Comparison of ENCODE assay signal across 8 cellular contexts in genomic region chr22:22684605-22685561, GRCh38. TPM values are rescaled to one million over a fixed set of nuclear protein-coding genes. Genes with fewer than 3 reads are reported as not detected.
A peak's percentile ranks its signal among the peaks of the same experiment; 100 is the strongest.
DNase-seq lines count a peak whose midpoint lies in the region; ATAC-seq and TF ChIP-seq lines count a peak whose summit lies in the region.

No MANE protein-coding gene starts in this region.

- DNase-seq in AG20443 (ENCODE audit: low spot score) (peak; percentile 50), GM10266 (ENCODE audit: extremely low spot score) (peak; percentile 23), PC-9 (no peak), fibroblast of peridontal ligament (ENCODE audit: extremely low read depth) (peak; percentile 97), T-helper 1 cell (no peak)
- no peak for DNase-seq in stimulated activated effector memory CD8-positive, alpha-beta T cell treated with anti-CD3 and anti-CD28 coated beads, Interleukin-12 subunit alpha, Interleukin-12 subunit beta, amount 100 ng/mL, for 72 hours (ENCODE audit: low spot score in 2 of 2)
- DNase-seq in stimulated activated naive CD4-positive, alpha-beta T cell (lab: John Stamatoyannopoulos, UW): no peak
- no peak for DNase-seq in T-helper 2 cell treated with Interferon-gamma antibody and Interleukin-4, amounts not matched to agents 5 μg/mL and 100 μg/mL, for 36 hours (ENCODE audit: low spot score)

- H3K9me2 ChIP-seq in PC-9 (ENCODE audit: insufficient read depth): no peaks in the 10 kb centered on the region

- peaks cover 7% of the 10 kb centered on the region for H3K4me1 Mint-ChIP-seq in stimulated activated effector memory CD8-positive, alpha-beta T cell treated with anti-CD3 and anti-CD28 coated beads, Interleukin-12 subunit alpha, Interleukin-12 subunit beta, amount 100 ng/mL, for 72 hours
- H3K4me1 Mint-ChIP-seq in T-helper 2 cell treated with Interferon-gamma antibody and Interleukin-4, amounts not matched to agents 5 μg/mL and 100 μg/mL, for 36 hours (ENCODE audit: low read depth): no peaks in the 10 kb centered on the region

- H3K4me2 ChIP-seq in PC-9: no peak overlapping the region

- H3K79me2 ChIP-seq in PC-9 (ENCODE audit: low read depth): no peaks in the 10 kb centered on the region

- CTCF ChIA-PET in PC-9 (lab: Charles Lee): no interaction called here

- no TSS peak for BruUV-seq in PC-9 (replicated peaks; lab: Mats Ljungman, UMichigan)

- H3F3A ChIP-seq in PC-9 (ENCODE audit: insufficient read depth, low read depth): no peaks in the 10 kb centered on the region

- no peaks in the 10 kb centered on the region for H3K9me3 Mint-ChIP-seq in stimulated activated effector memory CD8-positive, alpha-beta T cell treated with anti-CD3 and anti-CD28 coated beads, Interleukin-12 subunit alpha, Interleukin-12 subunit beta, amount 100 ng/mL, for 72 hours
- no peaks in the 10 kb centered on the region for H3K9me3 Mint-ChIP-seq in T-helper 2 cell treated with Interferon-gamma antibody and Interleukin-4, amounts not matched to agents 5 μg/mL and 100 μg/mL, for 36 hours

- H3K27ac ChIP-seq in PC-9: no peak overlapping the region

- no peaks in the 10 kb centered on the region for H4K20me1 ChIP-seq in PC-9 (ENCODE audit: insufficient read depth)

- 0 out of 2 replicates have a peak, but pooled peaks cover 5% of the 10 kb centered on the region for H3K27me3 ChIP-seq in PC-9 (ENCODE audit: insufficient read depth, low read depth)

- H3K9me3 ChIP-seq in PC-9 (ENCODE audit: insufficient read depth, low read depth): no peaks in the 10 kb centered on the region

- H3K27me3 Mint-ChIP-seq in T-helper 2 cell treated with Interferon-gamma antibody and Interleukin-4, amounts not matched to agents 5 μg/mL and 100 μg/mL, for 36 hours (ENCODE audit: low read depth): peaks cover 1% of the 10 kb centered on the region

- no peaks in the 10 kb centered on the region for H3K36me3 ChIP-seq in PC-9 (ENCODE audit: low read depth)

- no peak overlapping the region for H3K4me3 ChIP-seq in PC-9

- no peak overlapping the region for H3K4me3 Mint-ChIP-seq in stimulated activated effector memory CD8-positive, alpha-beta T cell treated with anti-CD3 and anti-CD28 coated beads, Interleukin-12 subunit alpha, Interleukin-12 subunit beta, amount 100 ng/mL, for 72 hours
- H3K4me3 Mint-ChIP-seq in T-helper 2 cell treated with Interferon-gamma antibody and Interleukin-4, amounts not matched to agents 5 μg/mL and 100 μg/mL, for 36 hours: no peak overlapping the region

- no peaks in the 10 kb centered on the region for H3K4me1 ChIP-seq in PC-9 (replicated peaks; ENCODE audit: insufficient read depth)

- H2AFZ ChIP-seq in PC-9: no peak overlapping the region

- no peak overlapping the region for H3K27ac Mint-ChIP-seq in stimulated activated effector memory CD8-positive, alpha-beta T cell treated with anti-CD3 and anti-CD28 coated beads, Interleukin-12 subunit alpha, Interleukin-12 subunit beta, amount 100 ng/mL, for 72 hours
- no peak overlapping the region for H3K27ac Mint-ChIP-seq in T-helper 2 cell treated with Interferon-gamma antibody and Interleukin-4, amounts not matched to agents 5 μg/mL and 100 μg/mL, for 36 hours

- intact Hi-C loops in PC-9 (cut with micrococcal nuclease; ENCODE audit: unreplicated experiment): no loop called here

- POLR2A ChIA-PET in PC-9 (lab: Charles Lee; ENCODE audit: unreplicated experiment): no interaction called here

- H3K36me3 Mint-ChIP-seq in stimulated activated effector memory CD8-positive, alpha-beta T cell treated with anti-CD3 and anti-CD28 coated beads, Interleukin-12 subunit alpha, Interleukin-12 subunit beta, amount 100 ng/mL, for 72 hours: no peaks in the 10 kb centered on the region
- H3K36me3 Mint-ChIP-seq in T-helper 2 cell treated with Interferon-gamma antibody and Interleukin-4, amounts not matched to agents 5 μg/mL and 100 μg/mL, for 36 hours (ENCODE audit: low read depth): no peaks in the 10 kb centered on the region

- TF ChIP-seq CTCF in GM10266 (IDR thresholded peaks at IDR 0.05; ENCODE audit: control insufficient read depth, insufficient read depth, low read depth, missing control alignments): peak; percentile 66
- peak; percentile 48; the same call in 1 of the 2 replicates for TF ChIP-seq CTCF in PC-9 (conservative IDR thresholded peaks at IDR 0.05)

- ATAC-seq in stimulated activated effector memory CD8-positive, alpha-beta T cell treated with anti-CD3 and anti-CD28 coated beads, Interleukin-12 subunit alpha, Interleukin-12 subunit beta, amount 100 ng/mL, for 72 hours: peak; percentile 29

RNA-seq across cellular contexts. Expression of gene GGTLC2, which starts 40.5 kb away (rescaled TPM):
- total RNA-seq in PC-9 (2021): not detected in 2 replicates

Comparison
In these comparisons a context has a peak if more than half of its experiments do, and no peak if none do; other contexts are left out.
1. DNase-seq: peak in AG20443 (single experiment), GM10266 (single experiment) and fibroblast of peridontal ligament (single experiment); none in PC-9 (0 of 2), stimulated activated effector memory CD8-positive, alpha-beta T cell treated with anti-CD3 and anti-CD28 coated beads, Interleukin-12 subunit alpha, Interleukin-12 subunit beta, amount 100 ng/mL, for 72 hours (0 of 2), T-helper 1 cell (0 of 5), stimulated activated naive CD4-positive, alpha-beta T cell (0 of 6) and T-helper 2 cell treated with Interferon-gamma antibody and Interleukin-4, amounts not matched to agents 5 μg/mL and 100 μg/mL, for 36 hours (single experiment).